Comparison of ENCODE assay signal across 9 cellular contexts in genomic region chrX:16695079-16695676, GRCh38. TPM values are rescaled to one million over a fixed set of nuclear protein-coding genes. Genes with fewer than 3 reads are reported as not detected.
DNase-seq lines count a peak whose midpoint lies in the region; ATAC-seq and TF ChIP-seq lines count a peak whose summit lies in the region.
"Had no signal": no experiment of that assay in that cellular context is flagged by ENCODE, and none has a peak within 500 bp of the region (broad histone marks: within the 10 kb centered on the region; RNA-seq: fewer than 3 reads in every experiment).

No MANE protein-coding gene starts in this region.

- H2AFZ ChIP-seq in HCT116 (ENCODE audit: low read depth, low read length, poor library complexity, severe bottlenecking) = no peak overlapping the region
- no peak overlapping the region for H2AFZ ChIP-seq in PC-9

- 58% methylated on average over 10 of the region's 10 CpGs for WGBS in prostate gland

- H3K79me2 ChIP-seq in HCT116 (ENCODE audit: insufficient read depth, low read length) = no peaks in the 10 kb centered on the region
- H3K79me2 ChIP-seq in PC-9 (ENCODE audit: low read depth) = no peaks in the 10 kb centered on the region

- H3K27ac ChIP-seq in HCT116 (ENCODE audit: low read depth, low read length) (no peak overlapping the region), PC-9 (no peak overlapping the region), foreskin keratinocyte (no peak overlapping the region), prostate gland (no peak overlapping the region)

- intact Hi-C loops in HCT116 (cut with micrococcal nuclease) (no loop called here), PC-9 (cut with micrococcal nuclease; ENCODE audit: unreplicated experiment) (loop anchor here (5.0 kb wide), 1 partner anchor 1008 kb away; no protein-coding TSS in a partner anchor), prostate gland (cut with DNase I) (no loop called here)
- intact Hi-C loops in activated T-helper 2 cell treated with anti-CD3 and anti-CD28 coated beads, Interferon-gamma antibody, Interleukin-2, Interleukin-4, amounts not matched to agents 10 μg/mL and 5 μg/mL and 100 μg/mL, durations not matched to agents 14 hours and 24 hours and 36 hours (cut with micrococcal nuclease) = loop anchor here (2.0 kb wide), 1 partner anchor 258 kb away; no protein-coding TSS in a partner anchor

- H3K9me3 Mint-ChIP-seq in activated T-helper 2 cell treated with anti-CD3 and anti-CD28 coated beads, Interferon-gamma antibody, Interleukin-2, Interleukin-4, amounts not matched to agents 10 μg/mL and 5 μg/mL and 100 μg/mL, durations not matched to agents 14 hours and 24 hours and 36 hours = no peaks in the 10 kb centered on the region

- no peak overlapping the region for H3K27ac Mint-ChIP-seq in activated T-helper 2 cell treated with anti-CD3 and anti-CD28 coated beads, Interferon-gamma antibody, Interleukin-2, Interleukin-4, amounts not matched to agents 10 μg/mL and 5 μg/mL and 100 μg/mL, durations not matched to agents 14 hours and 24 hours and 36 hours

- peak; percentile 78 for ATAC-seq in HCT116
- no peak for ATAC-seq in foreskin keratinocyte
- ATAC-seq in GM18868 (IDR thresholded peaks at IDR 0.05; ENCODE audit: unreplicated experiment) = no peak
- ATAC-seq in HG03571 (IDR thresholded peaks at IDR 0.05; ENCODE audit: unreplicated experiment) = no peak

- H3K4me3 ChIP-seq in HCT116 (replicated peaks in 1 of 2; ENCODE audit: low read depth in 1 of 2, low read length in 2 of 2) = no peak overlapping the region
- no peak overlapping the region for H3K4me3 ChIP-seq in PC-9
- H3K4me3 ChIP-seq in prostate gland = no peak overlapping the region

- CTCF ChIA-PET in HCT116 (lab: Charles Lee) = no interaction called here
- CTCF ChIA-PET in PC-9 (lab: Charles Lee) = no interaction called here

- no peak overlapping the region for H3K9ac ChIP-seq in HCT116 (ENCODE audit: low read length)

- RAD21 ChIA-PET in HCT116 (lab: Charles Lee; ENCODE audit: low non-redundant PET in 1 of 2, low total read pairs in 2 of 2, uncharacterized antibody in 2 of 2, unreplicated experiment in 2 of 2) = no interaction called here

- H3K9me3 ChIP-seq in HCT116 (ENCODE audit: control insufficient read depth in 1 of 2, insufficient read depth in 1 of 2, low read depth in 1 of 2, low read length in 2 of 2) (no peaks in the 10 kb centered on the region), PC-9 (ENCODE audit: insufficient read depth, low read depth) (no peaks in the 10 kb centered on the region), prostate gland (no peaks in the 10 kb centered on the region)

- TF ChIP-seq POLR2A in HCT116 (IDR thresholded peaks at IDR 0.05; ENCODE audit: borderline replicate concordance, extremely low read depth, insufficient read depth, insufficient read length) (no peak), prostate gland (IDR thresholded peaks at IDR 0.05) (no peak)

- peak; percentile 50 for DNase-seq in EH (ENCODE audit: low read depth)
- peak; percentile 26 for DNase-seq in HCT116 (ENCODE audit: low read depth, low spot score)
- DNase-seq in PC-9 = peak; percentile 45 to 51
- peak; percentile 16 for DNase-seq in activated T-helper 2 cell treated with anti-CD3 and anti-CD28 coated beads, Interferon-gamma antibody, Interleukin-2, Interleukin-4, amounts not matched to agents 10 μg/mL and 5 μg/mL and 100 μg/mL, durations not matched to agents 14 hours and 24 hours and 36 hours (ENCODE audit: low spot score)
- peak in 1 of 2 donors; percentile 14 for DNase-seq in foreskin keratinocyte
- DNase-seq in prostate gland (ENCODE audit: low spot score) = peak; percentile 32

- no peaks in the 10 kb centered on the region for H3K4me1 Mint-ChIP-seq in activated T-helper 2 cell treated with anti-CD3 and anti-CD28 coated beads, Interferon-gamma antibody, Interleukin-2, Interleukin-4, amounts not matched to agents 10 μg/mL and 5 μg/mL and 100 μg/mL, durations not matched to agents 14 hours and 24 hours and 36 hours (ENCODE audit: low read depth)

- no peak overlapping the region for H3K4me2 ChIP-seq in HCT116 (ENCODE audit: low read length)
- H3K4me2 ChIP-seq in PC-9 = no peak overlapping the region

- BruUV-seq in HCT116 (replicated peaks; lab: Mats Ljungman, UMichigan) (no TSS peak), PC-9 (replicated peaks; lab: Mats Ljungman, UMichigan) (no TSS peak)

- H3K4me3 Mint-ChIP-seq in activated T-helper 2 cell treated with anti-CD3 and anti-CD28 coated beads, Interferon-gamma antibody, Interleukin-2, Interleukin-4, amounts not matched to agents 10 μg/mL and 5 μg/mL and 100 μg/mL, durations not matched to agents 14 hours and 24 hours and 36 hours (ENCODE audit: low read depth) = no peak overlapping the region

- POLR2A ChIA-PET in HCT116 (lab: Charles Lee) = no interaction called here
- POLR2A ChIA-PET in PC-9 (lab: Charles Lee; ENCODE audit: unreplicated experiment) = interaction anchor here (0.6 kb wide), 1 partner anchor 929 kb away, joined by 3 read pairs; no protein-coding TSS in a partner anchor

- H3K36me3 Mint-ChIP-seq in activated T-helper 2 cell treated with anti-CD3 and anti-CD28 coated beads, Interferon-gamma antibody, Interleukin-2, Interleukin-4, amounts not matched to agents 10 μg/mL and 5 μg/mL and 100 μg/mL, durations not matched to agents 14 hours and 24 hours and 36 hours (ENCODE audit: low read depth) = peaks cover 6% of the 10 kb centered on the region

- no peaks in the 10 kb centered on the region for H3K27me3 ChIP-seq in HCT116 (ENCODE audit: insufficient read depth, low read length)
- no peaks in the 10 kb centered on the region for H3K27me3 ChIP-seq in PC-9 (ENCODE audit: insufficient read depth, low read depth)
- H3K27me3 ChIP-seq in foreskin keratinocyte = no peaks in the 10 kb centered on the region
- no peaks in the 10 kb centered on the region for H3K27me3 ChIP-seq in prostate gland (replicated peaks; ENCODE audit: insufficient read depth)

- no peaks in the 10 kb centered on the region for H3F3A ChIP-seq in PC-9 (ENCODE audit: insufficient read depth, low read depth)

- peak; percentile 60 for TF ChIP-seq RAD21 in HCT116 (IDR thresholded peaks at IDR 0.05; ENCODE audit: low read depth)

- H3K27me3 Mint-ChIP-seq in activated T-helper 2 cell treated with anti-CD3 and anti-CD28 coated beads, Interferon-gamma antibody, Interleukin-2, Interleukin-4, amounts not matched to agents 10 μg/mL and 5 μg/mL and 100 μg/mL, durations not matched to agents 14 hours and 24 hours and 36 hours (ENCODE audit: low read depth) = no peaks in the 10 kb centered on the region

- H3K36me3 ChIP-seq in HCT116 (ENCODE audit: control insufficient read depth in 1 of 2, insufficient read depth in 2 of 2, low read length in 2 of 2) = peaks cover 0 to 3% of the 10 kb centered on the region in 2 experiments; a peak in 1 of 4 replicates
- no peaks in the 10 kb centered on the region for H3K36me3 ChIP-seq in PC-9 (ENCODE audit: low read depth)
- H3K36me3 ChIP-seq in prostate gland = no peaks in the 10 kb centered on the region

- H4K20me1 ChIP-seq in HCT116 (ENCODE audit: insufficient read depth) = no peaks in the 10 kb centered on the region
- H4K20me1 ChIP-seq in PC-9 (ENCODE audit: insufficient read depth) = no peaks in the 10 kb centered on the region

- H3K4me1 ChIP-seq in HCT116 (ENCODE audit: control insufficient read depth in 1 of 2, insufficient read depth in 2 of 2, low read length in 2 of 2) = no peaks in the 10 kb centered on the region
- H3K4me1 ChIP-seq in PC-9 (replicated peaks; ENCODE audit: insufficient read depth) = no peaks in the 10 kb centered on the region
- no peaks in the 10 kb centered on the region for H3K4me1 ChIP-seq in foreskin keratinocyte
- no peaks in the 10 kb centered on the region for H3K4me1 ChIP-seq in prostate gland (replicated peaks)

- H3K9me2 ChIP-seq in HCT116 (ENCODE audit: insufficient read depth) (no peaks in the 10 kb centered on the region), PC-9 (ENCODE audit: insufficient read depth) (no peaks in the 10 kb centered on the region)

- peak; percentile 29 to 76 (median 69); a peak in 4 of 6 replicates for TF ChIP-seq CTCF in HCT116 (IDR thresholded peaks at IDR 0.05 in 2 of 3, conservative IDR thresholded peaks at IDR 0.05 in 1 of 3; ENCODE audit: borderline replicate concordance in 1 of 3, insufficient read depth in 1 of 3, low read depth in 2 of 3, low read length in 2 of 3)
- TF ChIP-seq CTCF in PC-9 (conservative IDR thresholded peaks at IDR 0.05) = peak; percentile 93
- TF ChIP-seq CTCF in foreskin keratinocyte (conservative IDR thresholded peaks at IDR 0.05) = peak; percentile 69
- TF ChIP-seq CTCF in prostate gland (IDR thresholded peaks at IDR 0.05) = peak; percentile 3 to 61 (median 59)

TF ChIP-seq in HCT116, 20 proteins besides CTCF, POLR2A, EP300 and RAD21:
- no peak for TF ChIP-seq SRF (IDR thresholded peaks at IDR 0.05; ENCODE audit: low read depth)
- TF ChIP-seq JUND (IDR thresholded peaks at IDR 0.05) = no peak
- no peak for TF ChIP-seq CEBPB (IDR thresholded peaks at IDR 0.05; ENCODE audit: low read depth)
- no peak for TF ChIP-seq ATF3 (IDR thresholded peaks at IDR 0.05)

RNA-seq across cellular contexts. Expression of gene CTPS2, which starts 17.3 kb away (rescaled TPM):
- 9.6 TPM for total RNA-seq in HCT116 (2021; ENCODE audit: unreplicated experiment)
- 4.7 and 6.2 TPM in 2 replicates for polyA plus RNA-seq in HCT116 (2012)
- total RNA-seq in PC-9 (2021) = 14.0 and 15.8 TPM in 2 replicates
- 7.7 and 9.3 TPM in 2 replicates for total RNA-seq in activated T-helper 2 cell treated with anti-CD3 and anti-CD28 coated beads, Interferon-gamma antibody, Interleukin-2, Interleukin-4, amounts not matched to agents 10 μg/mL and 5 μg/mL and 100 μg/mL, durations not matched to agents 14 hours and 24 hours and 36 hours
- 11.6 and 13.2 TPM in 2 replicates for total RNA-seq in foreskin keratinocyte
- 6.7 and 7.0 TPM in 2 replicates for polyA plus RNA-seq in foreskin keratinocyte
- total RNA-seq in prostate gland = 10 to 100 TPM; 14.3 to 20.4 TPM

RNA-seq across cellular contexts. Expression of gene SYAP1, which starts 24.2 kb away (rescaled TPM):
- 24.8 TPM for total RNA-seq in HCT116 (2021; ENCODE audit: unreplicated experiment)
- 7.5 and 9.6 TPM in 2 replicates for polyA plus RNA-seq in HCT116 (2012)
- 29.0 and 41.2 TPM in 2 replicates for total RNA-seq in PC-9 (2021)
- total RNA-seq in activated T-helper 2 cell treated with anti-CD3 and anti-CD28 coated beads, Interferon-gamma antibody, Interleukin-2, Interleukin-4, amounts not matched to agents 10 μg/mL and 5 μg/mL and 100 μg/mL, durations not matched to agents 14 hours and 24 hours and 36 hours = 21.3 and 22.6 TPM in 2 replicates
- 19.3 and 20.1 TPM in 2 replicates for total RNA-seq in foreskin keratinocyte
- polyA plus RNA-seq in foreskin keratinocyte = 9.6 and 10.5 TPM in 2 replicates
- total RNA-seq in prostate gland = 10 to 100 TPM; 23.9 to 39.4 TPM

RNA-seq across cellular contexts. Expression of gene S100G, which starts 45.2 kb away (rescaled TPM):
- total RNA-seq in HCT116 (2021; ENCODE audit: unreplicated experiment) = not detected
- polyA plus RNA-seq in HCT116 (2012) = not detected in 2 replicates
- not detected in 2 replicates for total RNA-seq in PC-9 (2021)
- total RNA-seq in activated T-helper 2 cell treated with anti-CD3 and anti-CD28 coated beads, Interferon-gamma antibody, Interleukin-2, Interleukin-4, amounts not matched to agents 10 μg/mL and 5 μg/mL and 100 μg/mL, durations not matched to agents 14 hours and 24 hours and 36 hours = not detected in 2 replicates
- total RNA-seq in foreskin keratinocyte = not detected in 2 replicates
- not detected in 2 replicates for polyA plus RNA-seq in foreskin keratinocyte
- not detected for total RNA-seq in prostate gland
- total RNA-seq: activated CD8-positive, alpha-beta memory T cell treated with anti-CD3 and anti-CD28 coated beads for 36 hours had no signal

Comparison
In these comparisons a context has a peak if more than half of its experiments do, and no peak if none do; other contexts are left out.
1. intact Hi-C loops: an anchor here in PC-9 (5.0 kb wide) and activated T-helper 2 cell treated with anti-CD3 and anti-CD28 coated beads, Interferon-gamma antibody, Interleukin-2, Interleukin-4, amounts not matched to agents 10 μg/mL and 5 μg/mL and 100 μg/mL, durations not matched to agents 14 hours and 24 hours and 36 hours (2.0 kb wide); none called in HCT116 and prostate gland.